Comparison of ENCODE assay signal across 15 cellular contexts in the genomic region with DNA sequence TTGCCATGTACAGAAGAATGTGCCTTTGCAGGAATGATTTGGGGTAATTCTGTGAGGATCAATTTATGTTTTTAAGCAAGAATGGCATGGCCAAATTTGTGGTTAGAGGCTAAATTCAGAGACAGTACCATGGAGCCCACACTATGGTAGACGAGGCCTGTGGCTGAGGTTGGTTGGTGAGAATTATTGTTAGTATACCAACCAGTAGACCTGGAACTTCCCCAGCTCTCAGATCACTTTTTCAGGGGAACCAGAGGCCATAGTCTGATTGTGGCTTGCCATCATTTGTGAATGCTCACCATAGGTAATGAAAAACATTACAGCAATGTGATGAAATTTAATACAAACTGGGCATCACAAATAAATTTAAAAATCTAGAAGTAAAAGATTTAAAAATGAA. TPM values are rescaled to one million over a fixed set of nuclear protein-coding genes. Genes with fewer than 3 reads are reported as not detected.
DNase-seq lines count a peak whose midpoint lies in the region; ATAC-seq and TF ChIP-seq lines count a peak whose summit lies in the region.
"Had no signal": no experiment of that assay in that cellular context is flagged by ENCODE, and none has a peak within 500 bp of the region (broad histone marks: within the 10 kb centered on the region; RNA-seq: fewer than 3 reads in every experiment).

No MANE protein-coding gene starts in this region.

- intact Hi-C loops in prostate gland (cut with DNase I), result no loop called here

- no peaks in the 10 kb centered on the region for H3K9me3 ChIP-seq in prostate gland

- H3K27me3 ChIP-seq in prostate gland (replicated peaks; ENCODE audit: insufficient read depth), result no peaks in the 10 kb centered on the region
- H3K27me3 ChIP-seq: BLaER1 treated with 17β-estradiol and CSF1 and Interleukin-3, amounts not matched to agents 10 nM and 100 nM had no signal

- TF ChIP-seq CTCF in GM12865 (IDR thresholded peaks at IDR 0.05; ENCODE audit: insufficient read depth, low read depth, low read length, missing control alignments) (no peak), GM13976 (IDR thresholded peaks at IDR 0.05; ENCODE audit: borderline replicate concordance, control extremely low read depth, extremely low read depth, insufficient read depth, missing control alignments) (no peak), prostate gland (IDR thresholded peaks at IDR 0.05) (no peak)

- no peak for TF ChIP-seq POLR2A in prostate gland (IDR thresholded peaks at IDR 0.05)

- WGBS in prostate gland, result 100% methylated on average over 1 of the region's 1 CpG

- H3K4me3 ChIP-seq in GM12865 (ENCODE audit: low read depth, low read length) (no peak overlapping the region), prostate gland (no peak overlapping the region)
- H3K4me3 ChIP-seq: BLaER1 treated with 17β-estradiol and CSF1 and Interleukin-3, amounts not matched to agents 10 nM and 100 nM had no signal

- DNase-seq in GM12865 (ENCODE audit: low read depth) (peak; percentile 8), DMS153 treated with DMSO at 0.1 percent for 48 hours (lab: John Stamatoyannopoulos, UW; ENCODE audit: unreplicated experiment) (no peak), GM13976 (ENCODE audit: low spot score) (no peak), prostate gland (ENCODE audit: low spot score) (no peak), DMS153 (lab: John Stamatoyannopoulos, UW) (no peak)
- DNase-seq: central memory CD4-positive, alpha-beta T cell; HCEC 1CT; stimulated activated CD4-positive, alpha-beta T cell treated with anti-CD3 and anti-CD28 coated beads, Interleukin-4, amount 100 ng/mL, for 4 hours; T-cell; WERI-Rb-1 had no signal

- H3K4me1 ChIP-seq in prostate gland (replicated peaks), result no peaks in the 10 kb centered on the region
- H3K4me1 ChIP-seq: BLaER1 treated with 17β-estradiol and CSF1 and Interleukin-3, amounts not matched to agents 10 nM and 100 nM had no signal

- ATAC-seq in GM19395 (IDR thresholded peaks at IDR 0.05; ENCODE audit: unreplicated experiment) (peak; percentile 71), HG02623 (IDR thresholded peaks at IDR 0.05; ENCODE audit: unreplicated experiment) (peak; percentile 82), HG03432 (IDR thresholded peaks at IDR 0.05; ENCODE audit: unreplicated experiment) (peak; percentile 79)
- ATAC-seq: T-cell had no signal

- no peaks in the 10 kb centered on the region for H3K36me3 ChIP-seq in prostate gland

- in situ Hi-C loops in GM13976 (cut with MboI; ENCODE audit: low sequenced_read_pairs, unreplicated experiment), result no loop called here

- no peak overlapping the region for H3K27ac ChIP-seq in prostate gland
- H3K27ac ChIP-seq: 22Rv1; BLaER1 treated with 17β-estradiol and CSF1 and Interleukin-3, amounts not matched to agents 10 nM and 100 nM; WERI-Rb-1 had no signal

RNA-seq across cellular contexts. Expression of gene SHISA3, which starts 56.3 kb away (rescaled TPM):
- total RNA-seq in prostate gland, result under 1 TPM in 1 of 2 donors, not detected in 1; 0.36 TPM
